1 cellular context compared by ENCODE assay signal in the genomic region with DNA sequence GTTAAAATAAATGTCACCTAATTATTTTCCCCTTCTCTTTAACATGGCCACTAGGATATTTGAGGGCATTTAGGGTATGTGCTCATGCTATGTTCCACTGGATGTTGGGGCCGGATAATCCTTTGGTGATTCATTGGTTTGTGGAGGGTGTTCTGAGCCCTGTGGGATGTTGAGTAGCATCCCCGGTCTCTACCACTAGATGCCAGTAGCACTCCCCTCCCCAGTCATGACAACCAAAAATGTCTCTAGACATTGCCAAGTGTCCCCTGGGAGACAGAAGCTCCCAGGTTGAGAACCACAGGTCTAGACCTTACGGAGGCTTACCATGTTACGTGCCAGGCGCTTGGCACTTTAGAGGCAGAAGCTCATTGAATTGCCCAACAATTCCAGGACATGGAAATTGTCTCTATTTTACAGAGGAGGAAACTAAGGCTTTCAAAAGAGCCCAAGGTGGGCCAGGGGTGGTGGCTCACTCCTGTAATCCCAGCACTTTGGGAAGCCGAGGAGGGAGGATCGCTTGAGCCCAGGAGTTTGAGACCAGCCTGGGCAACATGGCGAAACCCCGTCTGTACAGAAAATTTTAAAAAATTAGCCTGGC.
TF ChIP-seq lines count a peak whose summit lies in the region.

No MANE protein-coding gene starts in this region.

TF ChIP-seq in GM12878, 131 proteins besides CTCF, POLR2A, EP300 and RAD21:
- TF ChIP-seq, protein P1, sequence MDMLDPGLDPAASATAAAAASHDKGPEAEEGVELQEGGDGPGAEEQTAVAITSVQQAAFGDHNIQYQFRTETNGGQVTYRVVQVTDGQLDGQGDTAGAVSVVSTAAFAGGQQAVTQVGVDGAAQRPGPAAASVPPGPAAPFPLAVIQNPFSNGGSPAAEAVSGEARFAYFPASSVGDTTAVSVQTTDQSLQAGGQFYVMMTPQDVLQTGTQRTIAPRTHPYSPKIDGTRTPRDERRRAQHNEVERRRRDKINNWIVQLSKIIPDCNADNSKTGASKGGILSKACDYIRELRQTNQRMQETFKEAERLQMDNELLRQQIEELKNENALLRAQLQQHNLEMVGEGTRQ (IDR thresholded peaks at IDR 0.05; ENCODE audit: borderline replicate concordance, low read depth, low read length): no peak
- no peak for TF ChIP-seq MTA3 (IDR thresholded peaks at IDR 0.05; ENCODE audit: borderline replicate concordance, low read length)
- TF ChIP-seq MEF2B (IDR thresholded peaks at IDR 0.05; ENCODE audit: partially characterized antibody, poor library complexity, severe bottlenecking): peak; percentile 95
- peak; percentile 80 for TF ChIP-seq SMC3 (IDR thresholded peaks at IDR 0.05; ENCODE audit: borderline replicate concordance, low read length)
- TF ChIP-seq, protein P2, sequence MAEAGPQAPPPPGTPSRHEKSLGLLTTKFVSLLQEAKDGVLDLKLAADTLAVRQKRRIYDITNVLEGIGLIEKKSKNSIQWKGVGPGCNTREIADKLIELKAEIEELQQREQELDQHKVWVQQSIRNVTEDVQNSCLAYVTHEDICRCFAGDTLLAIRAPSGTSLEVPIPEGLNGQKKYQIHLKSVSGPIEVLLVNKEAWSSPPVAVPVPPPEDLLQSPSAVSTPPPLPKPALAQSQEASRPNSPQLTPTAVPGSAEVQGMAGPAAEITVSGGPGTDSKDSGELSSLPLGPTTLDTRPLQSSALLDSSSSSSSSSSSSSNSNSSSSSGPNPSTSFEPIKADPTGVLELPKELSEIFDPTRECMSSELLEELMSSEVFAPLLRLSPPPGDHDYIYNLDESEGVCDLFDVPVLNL (IDR thresholded peaks at IDR 0.05; ENCODE audit: low read depth, low read length): no peak
- TF ChIP-seq DPF2 (IDR thresholded peaks at IDR 0.05): no peak
- no peak for TF ChIP-seq NFYA (IDR thresholded peaks at IDR 0.05; ENCODE audit: borderline replicate concordance, low read depth, low read length)
- no peak for TF ChIP-seq FOS (IDR thresholded peaks at IDR 0.05; ENCODE audit: borderline replicate concordance, extremely low read depth, insufficient read length)
- TF ChIP-seq, protein P3, sequence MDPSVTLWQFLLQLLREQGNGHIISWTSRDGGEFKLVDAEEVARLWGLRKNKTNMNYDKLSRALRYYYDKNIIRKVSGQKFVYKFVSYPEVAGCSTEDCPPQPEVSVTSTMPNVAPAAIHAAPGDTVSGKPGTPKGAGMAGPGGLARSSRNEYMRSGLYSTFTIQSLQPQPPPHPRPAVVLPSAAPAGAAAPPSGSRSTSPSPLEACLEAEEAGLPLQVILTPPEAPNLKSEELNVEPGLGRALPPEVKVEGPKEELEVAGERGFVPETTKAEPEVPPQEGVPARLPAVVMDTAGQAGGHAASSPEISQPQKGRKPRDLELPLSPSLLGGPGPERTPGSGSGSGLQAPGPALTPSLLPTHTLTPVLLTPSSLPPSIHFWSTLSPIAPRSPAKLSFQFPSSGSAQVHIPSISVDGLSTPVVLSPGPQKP (IDR thresholded peaks at IDR 0.05; ENCODE audit: low read depth, low read length): no peak
- TF ChIP-seq NBN (IDR thresholded peaks at IDR 0.05): no peak
- no peak for TF ChIP-seq IKZF2 (IDR thresholded peaks at IDR 0.05)
- TF ChIP-seq SMARCA5 (IDR thresholded peaks at IDR 0.05): 0 out of 2 replicates have a peak, but pooled peaks have one; percentile 17
- no peak for TF ChIP-seq ZNF622 (IDR thresholded peaks at IDR 0.05)
- TF ChIP-seq IRF4 (IDR thresholded peaks at IDR 0.05; ENCODE audit: low read depth, low read length): 0 out of 2 replicates have a peak, but pooled peaks have one; percentile 34
- TF ChIP-seq ZNF384 (IDR thresholded peaks at IDR 0.05; ENCODE audit: borderline replicate concordance, low read depth, low read length): no peak
- TF ChIP-seq POU2F2 (IDR thresholded peaks at IDR 0.05; ENCODE audit: borderline replicate concordance, low read depth, low read length): no peak
- TF ChIP-seq HDAC6 (IDR thresholded peaks at IDR 0.05; ENCODE audit: unreplicated experiment): no peak
- TF ChIP-seq YY1 (IDR thresholded peaks at IDR 0.05; ENCODE audit: low read depth, low read length): peak; percentile 64
- TF ChIP-seq, protein P4, sequence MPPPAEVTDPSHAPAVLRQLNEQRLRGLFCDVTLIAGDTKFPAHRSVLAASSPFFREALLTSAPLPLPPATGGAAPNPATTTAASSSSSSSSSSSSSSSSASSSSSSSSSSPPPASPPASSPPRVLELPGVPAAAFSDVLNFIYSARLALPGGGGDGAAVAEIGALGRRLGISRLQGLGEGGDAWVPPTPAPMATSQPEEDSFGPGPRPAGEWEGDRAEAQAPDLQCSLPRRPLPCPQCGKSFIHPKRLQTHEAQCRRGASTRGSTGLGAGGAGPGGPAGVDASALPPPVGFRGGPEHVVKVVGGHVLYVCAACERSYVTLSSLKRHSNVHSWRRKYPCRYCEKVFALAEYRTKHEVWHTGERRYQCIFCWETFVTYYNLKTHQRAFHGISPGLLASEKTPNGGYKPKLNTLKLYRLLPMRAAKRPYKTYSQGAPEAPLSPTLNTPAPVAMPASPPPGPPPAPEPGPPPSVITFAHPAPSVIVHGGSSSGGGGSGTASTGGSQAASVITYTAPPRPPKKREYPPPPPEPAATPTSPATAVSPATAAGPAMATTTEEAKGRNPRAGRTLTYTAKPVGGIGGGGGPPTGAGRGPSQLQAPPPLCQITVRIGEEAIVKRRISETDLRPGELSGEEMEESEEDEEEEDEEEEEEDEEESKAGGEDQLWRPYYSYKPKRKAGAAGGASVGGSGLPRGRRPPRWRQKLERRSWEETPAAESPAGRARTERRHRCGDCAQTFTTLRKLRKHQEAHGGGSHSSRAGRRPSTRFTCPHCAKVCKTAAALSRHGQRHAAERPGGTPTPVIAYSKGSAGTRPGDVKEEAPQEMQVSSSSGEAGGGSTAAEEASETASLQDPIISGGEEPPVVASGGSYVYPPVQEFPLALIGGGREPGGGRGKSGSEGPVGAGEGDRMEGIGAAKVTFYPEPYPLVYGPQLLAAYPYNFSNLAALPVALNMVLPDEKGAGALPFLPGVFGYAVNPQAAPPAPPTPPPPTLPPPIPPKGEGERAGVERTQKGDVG (CRISPR knock-in tag; IDR thresholded peaks at IDR 0.05): no peak
